ENCODE assay signal across 24 cellular contexts in the genomic region with DNA sequence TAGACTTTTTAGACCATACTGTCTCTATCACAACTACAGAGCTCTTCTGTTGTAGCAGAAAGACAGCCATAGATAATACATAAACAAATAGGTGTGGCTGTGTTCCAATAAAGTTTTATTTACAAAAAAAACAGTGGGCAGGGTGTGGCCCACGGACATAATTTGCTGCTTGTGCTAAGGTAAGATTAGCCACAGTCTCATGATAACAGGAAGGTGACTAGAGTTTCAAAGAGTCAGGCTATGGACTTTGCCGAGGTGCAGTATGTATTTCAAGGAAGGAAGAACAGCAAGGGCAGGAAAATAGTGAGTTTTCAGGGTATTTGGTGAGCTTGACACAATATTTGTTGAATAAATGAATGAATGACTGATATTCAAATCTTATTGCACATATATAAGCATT. TPM values are rescaled to one million over a fixed set of nuclear protein-coding genes. Genes with fewer than 3 reads are reported as not detected.
"Had no signal": no experiment of that assay in that cellular context is flagged by ENCODE, and none has a peak within 500 bp of the region (broad histone marks: within the 10 kb centered on the region; RNA-seq: fewer than 3 reads in every experiment).

No MANE protein-coding gene starts in this region.

- H3K27ac ChIP-seq: ascending aorta, neutrophil, parathyroid adenoma, spleen, transverse colon, uterus had no signal

- DNase-seq: activated CD4-positive, CD25-positive, alpha-beta regulatory T cell treated with anti-CD3 and anti-CD28 coated beads, Interleukin-2, amount 50 U/mL, for 72 hours; activated CD8-positive, alpha-beta memory T cell treated with anti-CD3 and anti-CD28 coated beads for 24 hours; activated CD8-positive, alpha-beta memory T cell treated with anti-CD3 and anti-CD28 coated beads, Interleukin-2, amount 50 U/mL, for 48 hours; activated effector memory CD4-positive, alpha-beta T cell treated with anti-CD3 and anti-CD28 coated beads, Interleukin-2, amount 50 U/mL, for 16 hours; activated naive CD4-positive, alpha-beta T cell treated with anti-CD3 and anti-CD28 coated beads, Interleukin-2, amount 50 U/mL, for 16 hours; activated T-cell treated with anti-CD3 and anti-CD28 coated beads, Interleukin-2, amount 50 U/mL, for 48 hours; cortex of kidney; head of caudate nucleus; immature natural killer cell; naive thymus-derived CD4-positive, alpha-beta T cell; sigmoid colon; spleen; stimulated activated CD4-positive, alpha-beta T cell treated with anti-CD3 and anti-CD28 coated beads, Interleukin-4, amount 100 ng/mL, for 4 hours; T-helper 1 cell; T-helper 9 cell; transverse colon; uterus had no signal

- H3K27me3 Mint-ChIP-seq: stimulated activated memory B cell treated with anti-CD40 and anti-IgM and Interleukin-4, amounts not matched to agents 10 μg/mL and 1 μg/mL and 100 μg/mL, for 72 hours had no signal

- H3K9ac ChIP-seq: parathyroid adenoma had no signal

- FAIRE-seq: endometrium, frontal cortex had no signal

- H3K4me1 ChIP-seq: parathyroid adenoma, spleen, uterus had no signal

- H3K4me3 Mint-ChIP-seq: immature natural killer cell; memory B cell; naive thymus-derived CD4-positive, alpha-beta T cell; stimulated activated memory B cell treated with anti-CD40 and anti-IgM and Interleukin-4, amounts not matched to agents 10 μg/mL and 1 μg/mL and 100 μg/mL, for 72 hours had no signal

- H3K4me1 Mint-ChIP-seq: immature natural killer cell; memory B cell; naive thymus-derived CD4-positive, alpha-beta T cell; stimulated activated memory B cell treated with anti-CD40 and anti-IgM and Interleukin-4, amounts not matched to agents 10 μg/mL and 1 μg/mL and 100 μg/mL, for 72 hours had no signal

- H3K27me3 ChIP-seq: ascending aorta, sigmoid colon, transverse colon, uterus had no signal

- H3K27ac Mint-ChIP-seq: immature natural killer cell; memory B cell; naive thymus-derived CD4-positive, alpha-beta T cell; stimulated activated memory B cell treated with anti-CD40 and anti-IgM and Interleukin-4, amounts not matched to agents 10 μg/mL and 1 μg/mL and 100 μg/mL, for 72 hours had no signal

- H3K9me3 ChIP-seq: ascending aorta, neutrophil, sigmoid colon, uterus had no signal

- H3K36me3 Mint-ChIP-seq: immature natural killer cell; stimulated activated memory B cell treated with anti-CD40 and anti-IgM and Interleukin-4, amounts not matched to agents 10 μg/mL and 1 μg/mL and 100 μg/mL, for 72 hours had no signal

- ATAC-seq: naive thymus-derived CD4-positive, alpha-beta T cell; stimulated activated memory B cell treated with anti-CD40 and anti-IgM and Interleukin-4, amounts not matched to agents 10 μg/mL and 1 μg/mL and 100 μg/mL, for 72 hours had no signal

- H3K9me3 Mint-ChIP-seq: memory B cell; stimulated activated memory B cell treated with anti-CD40 and anti-IgM and Interleukin-4, amounts not matched to agents 10 μg/mL and 1 μg/mL and 100 μg/mL, for 72 hours had no signal

- H2AFZ ChIP-seq: parathyroid adenoma had no signal

- H3K4me3 ChIP-seq: ascending aorta, sigmoid colon, spleen, transverse colon, uterus had no signal

- H3K36me3 ChIP-seq: neutrophil, spleen, transverse colon, uterus had no signal

RNA-seq across cellular contexts. Expression of gene SOBP, which starts 20.2 kb away (rescaled TPM):
- polyA plus RNA-seq: immature natural killer cell; naive thymus-derived CD4-positive, alpha-beta T cell had no signal
